ENCODE assay signal across 1 cellular context in genomic region chr17:39852239-39852638, GRCh38.
TF ChIP-seq lines count a peak whose summit lies in the region.

No MANE protein-coding gene starts in this region.

TF ChIP-seq in GM12878, 131 proteins besides CTCF, POLR2A, EP300 and RAD21 (continued from another document):
- TF ChIP-seq SIX5 (IDR thresholded peaks at IDR 0.05; ENCODE audit: low read depth, low read length, severe bottlenecking) (no peak), ZNF592 (IDR thresholded peaks at IDR 0.05) (no peak), ATF2 (IDR thresholded peaks at IDR 0.05; ENCODE audit: low read length) (no peak), KDM1A (IDR thresholded peaks at IDR 0.05; ENCODE audit: borderline replicate concordance) (no peak), ZNF217 (IDR thresholded peaks at IDR 0.05) (no peak), RFX5 (IDR thresholded peaks at IDR 0.05; ENCODE audit: low read depth, low read length) (no peak), MEF2A (IDR thresholded peaks at IDR 0.05; ENCODE audit: insufficient read depth, low read depth, low read length) (no peak), MLLT1 (IDR thresholded peaks at IDR 0.05) (peak; percentile 38; the same call in 1 of the 2 replicates), RB1 (IDR thresholded peaks at IDR 0.05; ENCODE audit: borderline replicate concordance) (no peak), POU2F2 (IDR thresholded peaks at IDR 0.05; ENCODE audit: borderline replicate concordance, low read depth, low read length) (no peak), PKNOX1 (IDR thresholded peaks at IDR 0.05) (0 out of 2 replicates have a peak, but pooled peaks have one; percentile 2), CHD1 (IDR thresholded peaks at IDR 0.05; ENCODE audit: low read depth, low read length) (no peak), IKZF1 (conservative IDR thresholded peaks at IDR 0.05) (peak; percentile 76), SREBF2 (IDR thresholded peaks at IDR 0.05; ENCODE audit: low read length) (no peak)
